8 cellular contexts compared by ENCODE assay signal in genomic region chr5:76372320-76373054, GRCh38. TPM values are rescaled to one million over a fixed set of nuclear protein-coding genes. Genes with fewer than 3 reads are reported as not detected.
DNase-seq lines count a peak whose midpoint lies in the region; ATAC-seq and TF ChIP-seq lines count a peak whose summit lies in the region.

No MANE protein-coding gene starts in this region.

- no peak overlapping the region for H3K4me3 Mint-ChIP-seq in CD14-positive monocyte
- H3K4me3 Mint-ChIP-seq in CD4-positive, alpha-beta memory T cell, result no peak overlapping the region

- ATAC-seq in GM21360 (IDR thresholded peaks at IDR 0.05; ENCODE audit: unreplicated experiment) (no peak), GM18520 (IDR thresholded peaks at IDR 0.05; ENCODE audit: unreplicated experiment) (no peak)

- H3K27me3 Mint-ChIP-seq in CD14-positive monocyte (ENCODE audit: low read depth in 3 of 3), result peaks cover 0 to 10% (median 9%) of the 10 kb centered on the region in 3 donors
- no peaks in the 10 kb centered on the region for H3K27me3 Mint-ChIP-seq in CD4-positive, alpha-beta memory T cell

- H3K27ac Mint-ChIP-seq in CD14-positive monocyte, result peak overlapping the region in 2 of 7 donors; percentile 5 to 26
- peak overlapping the region in 3 of 7 donors; percentile 18 to 26 (median 19) for H3K27ac Mint-ChIP-seq in CD4-positive, alpha-beta memory T cell

- intact Hi-C loops in CD14-positive monocyte (cut with micrococcal nuclease), result loop anchor here in 1 of 2 donors (10.0 kb wide), 1 partner anchor 68 kb away; no protein-coding TSS in a partner anchor
- intact Hi-C loops in CD4-positive, alpha-beta memory T cell (cut with micrococcal nuclease), result no loop called here

- POLR2A ChIA-PET in CD4-positive, alpha-beta memory T cell (lab: Charles Lee; ENCODE audit: partially characterized antibody), result no interaction called here

- H3K9me3 Mint-ChIP-seq in CD14-positive monocyte, result peaks cover 0 to 3% (median 0%) of the 10 kb centered on the region in 7 donors
- H3K9me3 Mint-ChIP-seq in CD4-positive, alpha-beta memory T cell, result peaks cover 0 to 3% (median 0%) of the 10 kb centered on the region in 8 donors

- no peaks in the 10 kb centered on the region for H3K9me3 ChIP-seq in adipocyte (ENCODE audit: control insufficient read depth, low read length)
- H3K9me3 ChIP-seq in CD4-positive, alpha-beta memory T cell (ENCODE audit: control insufficient read depth in 1 of 2, low read length in 2 of 2), result no peaks in the 10 kb centered on the region

- H3K36me3 Mint-ChIP-seq in CD14-positive monocyte, result peaks cover 0 to 1% of the 10 kb centered on the region in 2 donors
- H3K36me3 Mint-ChIP-seq in CD4-positive, alpha-beta memory T cell, result no peaks in the 10 kb centered on the region

- H3K9ac ChIP-seq in adipocyte (ENCODE audit: low read length), result no peak overlapping the region

- CTCF ChIA-PET in CD4-positive, alpha-beta memory T cell (lab: Charles Lee; ENCODE audit: partially characterized antibody), result interaction anchor here (0.7 to 1.0 kb wide), 2 partner anchors 11 to 41 kb away, joined by 3 read pairs; no protein-coding TSS in a partner anchor

- peaks cover 7% of the 10 kb centered on the region for H3K27me3 ChIP-seq in adipocyte (replicated peaks; ENCODE audit: control insufficient read depth, insufficient read depth, low read length)
- no peaks in the 10 kb centered on the region for H3K27me3 ChIP-seq in CD4-positive, alpha-beta memory T cell (ENCODE audit: insufficient read depth, low read length)

- TF ChIP-seq CTCF in CD14-positive monocyte (IDR thresholded peaks at IDR 0.05), result no peak

- no peak overlapping the region for H3K27ac ChIP-seq in CD4-positive, alpha-beta memory T cell (ENCODE audit: low read depth, low read length)

- peaks cover 23% of the 10 kb centered on the region for H3K4me1 Mint-ChIP-seq in CD14-positive monocyte
- H3K4me1 Mint-ChIP-seq in CD4-positive, alpha-beta memory T cell, result peaks cover 0 to 5% (median 4%) of the 10 kb centered on the region in 4 donors

- no peaks in the 10 kb centered on the region for H3K36me3 ChIP-seq in adipocyte (ENCODE audit: control insufficient read depth, insufficient read depth, low read length, severe bottlenecking)
- no peaks in the 10 kb centered on the region for H3K36me3 ChIP-seq in CD4-positive, alpha-beta memory T cell (ENCODE audit: insufficient read depth, low read length)

- DNase-seq in AG08396 (ENCODE audit: low spot score), result peak; percentile 84
- DNase-seq in HS-27A (ENCODE audit: low read depth), result peak; percentile 35
- DNase-seq in adipocyte (ENCODE audit: low read depth), result peak; percentile 70
- DNase-seq in iris pigment epithelial cell (ENCODE audit: low read depth), result peak; percentile 96
- DNase-seq in CD14-positive monocyte (ENCODE audit: low spot score), result no peak
- no peak for DNase-seq in CD4-positive, alpha-beta memory T cell

- peaks cover 6% of the 10 kb centered on the region for H3K4me1 ChIP-seq in adipocyte (ENCODE audit: control insufficient read depth, insufficient read depth, low read length)
- H3K4me1 ChIP-seq in CD4-positive, alpha-beta memory T cell (ENCODE audit: insufficient read depth, low read length), result no peaks in the 10 kb centered on the region

- no peak overlapping the region for H3K4me3 ChIP-seq in adipocyte (ENCODE audit: low read length)
- H3K4me3 ChIP-seq in CD4-positive, alpha-beta memory T cell (ENCODE audit: low read length in 2 of 2), result no peak overlapping the region

RNA-seq across cellular contexts. Expression of gene IQGAP2, which starts 30.6 kb away (rescaled TPM):
- 10 to 100 TPM; 21.4 to 35.4 TPM for polyA plus RNA-seq in CD14-positive monocyte
- 100 to 1,000 TPM; 125 to 126 TPM for total RNA-seq in CD4-positive, alpha-beta memory T cell
- polyA plus RNA-seq in CD4-positive, alpha-beta memory T cell, result 10 to 100 TPM; 24.7 to 72.5 TPM

Comparison
In these comparisons a context has a peak if more than half of its experiments do, and no peak if none do; other contexts are left out.
1. DNase-seq: peak in AG08396 (single experiment), HS-27A (single experiment), adipocyte (single experiment) and iris pigment epithelial cell (single experiment); none in CD14-positive monocyte (single experiment) and CD4-positive, alpha-beta memory T cell (0 of 5).